13 cellular contexts compared by ENCODE assay signal in the genomic region with DNA sequence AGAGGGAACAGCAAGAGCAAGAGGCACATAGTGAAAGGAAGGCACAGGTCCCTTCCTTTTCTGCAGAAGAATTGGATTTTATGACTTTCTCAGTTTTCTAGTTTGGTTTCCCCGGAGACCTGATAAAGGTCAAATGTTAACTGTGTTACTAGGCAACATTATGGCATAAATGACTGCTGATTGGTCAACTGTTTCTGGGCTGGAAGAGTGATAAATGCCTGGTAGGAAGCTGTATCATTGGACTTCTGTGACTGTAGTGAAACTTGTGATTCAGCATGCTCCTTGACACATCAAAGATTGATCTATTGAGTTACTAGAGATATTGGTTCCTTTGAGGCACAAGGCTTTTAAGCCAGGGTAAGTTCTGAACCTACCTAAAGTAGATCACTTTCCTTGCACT. TPM values are rescaled to one million over a fixed set of nuclear protein-coding genes. Genes with fewer than 3 reads are reported as not detected.
DNase-seq lines count a peak whose midpoint lies in the region; ATAC-seq lines count a peak whose summit lies in the region.
"Had no signal": no experiment of that assay in that cellular context is flagged by ENCODE, and none has a peak within 500 bp of the region (broad histone marks: within the 10 kb centered on the region; RNA-seq: fewer than 3 reads in every experiment).

No MANE protein-coding gene starts in this region.

- peaks cover 78% of the 10 kb centered on the region for H3K4me1 Mint-ChIP-seq in activated naive CD4-positive, alpha-beta T cell treated with anti-CD3 and anti-CD28 coated beads for 36 hours (ENCODE audit: low read depth)
- peaks cover 47% of the 10 kb centered on the region for H3K4me1 Mint-ChIP-seq in activated CD8-positive, alpha-beta T cell treated with anti-CD3 and anti-CD28 coated beads, Interleukin-2, amount 10 ng/mL, durations not matched to agents 7 days and 5 days (ENCODE audit: low read depth)
- peaks cover 38 to 50% of the 10 kb centered on the region in 2 donors for H3K4me1 Mint-ChIP-seq in immature natural killer cell
- H3K4me1 Mint-ChIP-seq in stimulated activated naive CD8-positive, alpha-beta T cell treated with anti-CD3 and anti-CD28 coated beads, Interleukin-15, amount 100 ng/mL, for 72 hours, result peaks cover 72% of the 10 kb centered on the region

- peaks cover 38% of the 10 kb centered on the region for H3K36me3 Mint-ChIP-seq in activated naive CD4-positive, alpha-beta T cell treated with anti-CD3 and anti-CD28 coated beads for 36 hours (ENCODE audit: low read depth)
- peaks cover 74% of the 10 kb centered on the region for H3K36me3 Mint-ChIP-seq in activated CD8-positive, alpha-beta T cell treated with anti-CD3 and anti-CD28 coated beads, Interleukin-2, amount 10 ng/mL, durations not matched to agents 7 days and 5 days (ENCODE audit: low read depth)
- peaks cover 33 to 44% (median 35%) of the 10 kb centered on the region in 3 donors for H3K36me3 Mint-ChIP-seq in immature natural killer cell

- intact Hi-C loops in activated naive CD4-positive, alpha-beta T cell treated with anti-CD3 and anti-CD28 coated beads for 36 hours (cut with micrococcal nuclease), result loop anchor here (1.0 kb wide), 2 partner anchors 36 to 52 kb away; no protein-coding TSS in a partner anchor

- H3K9me3 Mint-ChIP-seq in activated naive CD4-positive, alpha-beta T cell treated with anti-CD3 and anti-CD28 coated beads for 36 hours, result no peaks in the 10 kb centered on the region
- H3K9me3 Mint-ChIP-seq in activated CD8-positive, alpha-beta T cell treated with anti-CD3 and anti-CD28 coated beads, Interleukin-2, amount 10 ng/mL, durations not matched to agents 7 days and 5 days (ENCODE audit: insufficient read depth), result no peaks in the 10 kb centered on the region
- H3K9me3 Mint-ChIP-seq in immature natural killer cell, result no peaks in the 10 kb centered on the region
- H3K9me3 Mint-ChIP-seq in stimulated activated naive CD8-positive, alpha-beta T cell treated with anti-CD3 and anti-CD28 coated beads, Interleukin-15, amount 100 ng/mL, for 72 hours, result peaks cover 0 to 12% of the 10 kb centered on the region in 2 donors

- no peak for ATAC-seq in activated CD8-positive, alpha-beta T cell treated with anti-CD3 and anti-CD28 coated beads, Interleukin-2, amount 10 ng/mL, durations not matched to agents 7 days and 5 days
- peak; percentile 30 for ATAC-seq in stimulated activated naive CD8-positive, alpha-beta T cell treated with anti-CD3 and anti-CD28 coated beads, Interleukin-15, amount 100 ng/mL, for 72 hours

- CTCF ChIA-PET in activated naive CD4-positive, alpha-beta T cell treated with anti-CD3 and anti-CD28 coated beads for 36 hours (lab: Charles Lee), result interaction anchor here (0.5 to 0.6 kb wide), 2 partner anchors 65 to 299 kb away, joined by 4 to 6 read pairs; no protein-coding TSS in a partner anchor
- CTCF ChIA-PET in activated CD8-positive, alpha-beta T cell treated with anti-CD3 and anti-CD28 coated beads, Interleukin-2, amount 10 ng/mL, durations not matched to agents 7 days and 5 days (lab: Charles Lee), result interaction anchor here (1.6 kb wide), 1 partner anchor 9 kb away, joined by 3 read pairs; no protein-coding TSS in a partner anchor

- no peak for DNase-seq in activated naive CD4-positive, alpha-beta T cell treated with anti-CD3 and anti-CD28 coated beads for 36 hours
- DNase-seq in activated naive CD4-positive, alpha-beta T cell treated with anti-CD3 and anti-CD28 coated beads, Interleukin-2, amount 50 U/mL, for 16 hours, result no peak
- DNase-seq in activated CD8-positive, alpha-beta T cell treated with anti-CD3 and anti-CD28 coated beads, Interleukin-2, amount 10 ng/mL, durations not matched to agents 7 days and 5 days, result no peak
- no peak for DNase-seq in immature natural killer cell
- DNase-seq in stimulated activated naive CD8-positive, alpha-beta T cell treated with anti-CD3 and anti-CD28 coated beads, Interleukin-15, amount 100 ng/mL, for 72 hours, result no peak
- DNase-seq in iPS-NIHi7 (ENCODE audit: extremely low spot score), result no peak
- DNase-seq in SKM-1 treated with dmso at 0.1 percent for 144 hours (lab: John Stamatoyannopoulos, UW; ENCODE audit: unreplicated experiment), result no peak
- DNase-seq in NCI-H2081 treated with DMSO at 0.1 percent for 48 hours (lab: John Stamatoyannopoulos, UW), result no peak
- DNase-seq: DND-41; KG1; NCI-H187 treated with DMSO at 0.1 percent for 48 hours; retina; stimulated activated CD4-positive, alpha-beta T cell treated with anti-CD3 and anti-CD28 coated beads, Interleukin-15, amount 100 ng/mL, for 24 hours had no signal

- H3K27ac Mint-ChIP-seq in activated naive CD4-positive, alpha-beta T cell treated with anti-CD3 and anti-CD28 coated beads for 36 hours, result peak overlapping the region; percentile 54
- peak overlapping the region; percentile 43 for H3K27ac Mint-ChIP-seq in activated CD8-positive, alpha-beta T cell treated with anti-CD3 and anti-CD28 coated beads, Interleukin-2, amount 10 ng/mL, durations not matched to agents 7 days and 5 days
- H3K27ac Mint-ChIP-seq in immature natural killer cell, result peak overlapping the region in 5 of 6 donors; percentile 20 to 78 (median 54)
- H3K27ac Mint-ChIP-seq in stimulated activated naive CD8-positive, alpha-beta T cell treated with anti-CD3 and anti-CD28 coated beads, Interleukin-15, amount 100 ng/mL, for 72 hours, result peak overlapping the region; percentile 22 to 70

- POLR2A ChIA-PET in activated CD8-positive, alpha-beta T cell treated with anti-CD3 and anti-CD28 coated beads, Interleukin-2, amount 10 ng/mL, durations not matched to agents 7 days and 5 days (lab: Charles Lee), result no interaction called here

- no peak overlapping the region for H3K4me3 Mint-ChIP-seq in activated naive CD4-positive, alpha-beta T cell treated with anti-CD3 and anti-CD28 coated beads for 36 hours
- no peak overlapping the region for H3K4me3 Mint-ChIP-seq in activated CD8-positive, alpha-beta T cell treated with anti-CD3 and anti-CD28 coated beads, Interleukin-2, amount 10 ng/mL, durations not matched to agents 7 days and 5 days
- H3K4me3 Mint-ChIP-seq in immature natural killer cell, result no peak overlapping the region
- H3K4me3 Mint-ChIP-seq in stimulated activated naive CD8-positive, alpha-beta T cell treated with anti-CD3 and anti-CD28 coated beads, Interleukin-15, amount 100 ng/mL, for 72 hours, result no peak overlapping the region

- H3K27me3 Mint-ChIP-seq in activated naive CD4-positive, alpha-beta T cell treated with anti-CD3 and anti-CD28 coated beads for 36 hours (ENCODE audit: low read depth), result no peaks in the 10 kb centered on the region
- H3K27me3 Mint-ChIP-seq in activated CD8-positive, alpha-beta T cell treated with anti-CD3 and anti-CD28 coated beads, Interleukin-2, amount 10 ng/mL, durations not matched to agents 7 days and 5 days (ENCODE audit: low read depth), result no peaks in the 10 kb centered on the region
- H3K27me3 Mint-ChIP-seq in immature natural killer cell (ENCODE audit: low read depth in 3 of 3), result peaks cover 0 to 3% (median 2%) of the 10 kb centered on the region in 3 donors
- no peaks in the 10 kb centered on the region for H3K27me3 Mint-ChIP-seq in stimulated activated naive CD8-positive, alpha-beta T cell treated with anti-CD3 and anti-CD28 coated beads, Interleukin-15, amount 100 ng/mL, for 72 hours

RNA-seq across cellular contexts. Expression of a gene that starts 55.7 kb away (rescaled TPM):
- 10 to 100 TPM; 13.6 TPM for total RNA-seq in activated naive CD4-positive, alpha-beta T cell treated with anti-CD3 and anti-CD28 coated beads for 36 hours
- 10 to 100 TPM; 32.9 to 35.0 TPM for total RNA-seq in activated CD8-positive, alpha-beta T cell treated with anti-CD3 and anti-CD28 coated beads, Interleukin-2, amount 10 ng/mL, durations not matched to agents 7 days and 5 days
- 1 to 10 TPM; 3.5 to 7.3 (median 4.1) TPM for polyA plus RNA-seq in immature natural killer cell
